ENCODE assay signal across 28 cellular contexts in genomic region chr14:33271891-33272290, GRCh38.
"Had no signal": no experiment of that assay in that cellular context is flagged by ENCODE, and none has a peak within 500 bp of the region (broad histone marks: within the 10 kb centered on the region; RNA-seq: fewer than 3 reads in every experiment).

No MANE protein-coding gene starts in this region.

- H3K9me3 ChIP-seq: esophagus muscularis mucosa, gastrocnemius medialis, heart right ventricle had no signal

- ATAC-seq: activated CD4-positive, alpha-beta T cell treated with anti-CD3 and anti-CD28 coated beads for 36 hours; activated CD8-positive, alpha-beta memory T cell treated with anti-CD3 and anti-CD28 coated beads, Interleukin-2, amount 10 ng/mL, durations not matched to agents 7 days and 5 days; activated CD8-positive, alpha-beta T cell treated with anti-CD3 and anti-CD28 coated beads, Interleukin-2, amount 10 ng/mL, durations not matched to agents 7 days and 5 days; activated naive CD8-positive, alpha-beta T cell treated with anti-CD3 and anti-CD28 coated beads, Interleukin-2, amount 50 U/mL, for 24 hours; effector memory CD8-positive, alpha-beta T cell; foreskin keratinocyte; gastrocnemius medialis; heart right ventricle; T-helper 17 cell had no signal

- H3K4me1 ChIP-seq: esophagus muscularis mucosa, foreskin keratinocyte, gastrocnemius medialis, heart right ventricle had no signal

- H3K4me3 ChIP-seq: esophagus muscularis mucosa, gastrocnemius medialis, heart right ventricle had no signal

- H3K36me3 ChIP-seq: brain microvascular endothelial cell, esophagus muscularis mucosa, gastrocnemius medialis, heart right ventricle had no signal

- H3K27ac ChIP-seq: brain microvascular endothelial cell, esophagus muscularis mucosa, foreskin keratinocyte, gastrocnemius medialis, heart right ventricle had no signal

- DNase-seq: activated CD4-positive, alpha-beta memory T cell treated with anti-CD3 and anti-CD28 coated beads for 36 hours; activated CD4-positive, alpha-beta T cell treated with anti-CD3 and anti-CD28 coated beads for 36 hours; activated CD4-positive, alpha-beta T cell treated with anti-CD3 and anti-CD28 coated beads, Interleukin-2, amount 10 ng/mL, durations not matched to agents 24 days and 14 days; activated CD4-positive, CD25-positive, alpha-beta regulatory T cell; activated CD4-positive, CD25-positive, alpha-beta regulatory T cell treated with anti-CD3 and anti-CD28 coated beads, Interleukin-2, amount 50 U/mL, for 72 hours; activated CD8-positive, alpha-beta memory T cell treated with anti-CD3 and anti-CD28 coated beads, Interleukin-2, amount 10 ng/mL, durations not matched to agents 7 days and 5 days; activated CD8-positive, alpha-beta memory T cell treated with anti-CD3 and anti-CD28 coated beads, Interleukin-2, amount 50 U/mL, for 4 hours; activated CD8-positive, alpha-beta T cell treated with anti-CD3 and anti-CD28 coated beads, Interleukin-2, amount 10 ng/mL, durations not matched to agents 7 days and 5 days; activated effector memory CD4-positive, alpha-beta T cell treated with anti-CD3 and anti-CD28 coated beads, Interleukin-2, amount 50 U/mL, for 16 hours; activated naive CD4-positive, alpha-beta T cell treated with anti-CD3 and anti-CD28 coated beads for 36 hours; activated naive CD8-positive, alpha-beta T cell treated with anti-CD3 and anti-CD28 coated beads for 36 hours; activated naive CD8-positive, alpha-beta T cell treated with anti-CD3 and anti-CD28 coated beads, Interleukin-2, amount 50 U/mL, for 24 hours; activated T-cell treated with anti-CD3 and anti-CD28 coated beads, Interleukin-2, amount 50 U/mL, for 1 hour; activated T-cell treated with anti-CD3 and anti-CD28 coated beads, Interleukin-2, amount 50 U/mL, for 48 hours; amniotic stem cell; anterior cingulate cortex; cortex of kidney; dermis blood vessel endothelial cell; effector CD4-positive, alpha-beta T cell; effector memory CD8-positive, alpha-beta T cell; erythroblast; foreskin keratinocyte; gastrocnemius medialis; heart right ventricle; T-helper 1 cell; T-helper 17 cell had no signal

- H3K27me3 ChIP-seq: brain microvascular endothelial cell, esophagus muscularis mucosa, gastrocnemius medialis, heart right ventricle had no signal
